Comparison of ENCODE assay signal across 32 cellular contexts in the genomic region with DNA sequence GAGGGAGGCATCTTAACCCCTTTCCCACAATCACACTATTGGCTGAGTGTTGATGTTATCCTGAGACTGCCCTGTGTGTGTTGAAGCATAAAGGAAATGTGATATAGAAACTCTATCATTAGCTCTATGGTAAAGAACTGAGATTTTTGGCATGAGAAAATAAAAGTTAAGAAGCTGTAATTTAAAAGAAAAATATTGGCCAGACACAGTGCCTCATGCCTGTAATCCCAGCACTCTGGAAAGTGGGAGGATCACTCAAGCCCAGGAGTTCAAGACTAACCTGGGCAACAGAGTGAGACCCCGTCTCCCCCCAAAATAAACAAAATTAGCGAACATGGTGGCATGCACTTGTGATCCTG. TPM values are rescaled to one million over a fixed set of nuclear protein-coding genes. Genes with fewer than 3 reads are reported as not detected.
"Had no signal": no experiment of that assay in that cellular context is flagged by ENCODE, and none has a peak within 500 bp of the region (broad histone marks: within the 10 kb centered on the region; RNA-seq: fewer than 3 reads in every experiment).

No MANE protein-coding gene starts in this region.

- H2AFZ ChIP-seq: PC-9 had no signal

- H3K36me3 Mint-ChIP-seq: activated CD8-positive, alpha-beta memory T cell treated with anti-CD3 and anti-CD28 coated beads, Interleukin-2, amount 10 ng/mL, durations not matched to agents 7 days and 5 days; activated naive CD4-positive, alpha-beta T cell treated with anti-CD3 and anti-CD28 coated beads, Interleukin-2, amount 10 ng/mL, durations not matched to agents 7 days and 5 days; activated naive CD8-positive, alpha-beta T cell had no signal

- H3K4me2 ChIP-seq: PC-9 had no signal

- DNase-seq: activated CD4-positive, alpha-beta memory T cell treated with anti-CD3 and anti-CD28 coated beads, Interleukin-2, amount 10 ng/mL, durations not matched to agents 7 days and 5 days; activated CD4-positive, alpha-beta T cell treated with anti-CD3 and anti-CD28 coated beads for 1 hour; activated CD4-positive, alpha-beta T cell treated with anti-CD3 and anti-CD28 coated beads for 48 hours; activated CD4-positive, CD25-positive, alpha-beta regulatory T cell; activated CD8-positive, alpha-beta memory T cell treated with anti-CD3 and anti-CD28 coated beads for 24 hours; activated CD8-positive, alpha-beta memory T cell treated with anti-CD3 and anti-CD28 coated beads, Interleukin-2, amount 10 ng/mL, durations not matched to agents 7 days and 5 days; activated CD8-positive, alpha-beta memory T cell treated with anti-CD3 and anti-CD28 coated beads, Interleukin-2, amount 50 U/mL, for 48 hours; activated effector memory CD4-positive, alpha-beta T cell treated with Interleukin-2 at 50 U/mL for 16 hours; activated naive CD4-positive, alpha-beta T cell treated with anti-CD3 and anti-CD28 coated beads, Interleukin-2, amount 10 ng/mL, durations not matched to agents 7 days and 5 days; activated naive CD8-positive, alpha-beta T cell treated with anti-CD3 and anti-CD28 coated beads, Interleukin-2, amount 50 U/mL, for 24 hours; activated T-cell treated with anti-CD3 and anti-CD28 coated beads, Interleukin-2, amount 50 U/mL, for 48 hours; anterior cingulate cortex; brain microvascular endothelial cell; central memory CD4-positive, alpha-beta T cell; Karpas-422; MM.1S; MV-4-11; NCI-H1092; NCI-H1436 treated with DMSO at 0.1 percent for 48 hours; NCI-H1694 treated with DMSO at 0.1 percent for 48 hours; NCI-H2029; NCI-H345; NCI-H524 treated with DMSO at 0.1 percent for 48 hours; NCI-H748 treated with DMSO at 0.1 percent for 48 hours; NK-92 treated with Interleukin-12 subunit alpha and Interleukin-12 subunit beta, amount 100 ng/mL, for 24 hours; PC-9; Right ventricle myocardium superior; T1000; WERI-Rb-1 had no signal

- H3K4me3 ChIP-seq: PC-9 had no signal

- H3K27ac Mint-ChIP-seq: activated CD4-positive, alpha-beta memory T cell treated with anti-CD3 and anti-CD28 coated beads, Interleukin-2, amount 10 ng/mL, durations not matched to agents 7 days and 5 days; activated CD8-positive, alpha-beta memory T cell treated with anti-CD3 and anti-CD28 coated beads, Interleukin-2, amount 10 ng/mL, durations not matched to agents 7 days and 5 days; activated naive CD4-positive, alpha-beta T cell treated with anti-CD3 and anti-CD28 coated beads, Interleukin-2, amount 10 ng/mL, durations not matched to agents 7 days and 5 days; activated naive CD8-positive, alpha-beta T cell; activated naive CD8-positive, alpha-beta T cell treated with anti-CD3 and anti-CD28 coated beads, Interleukin-2, amount 50 U/mL, for 24 hours had no signal

- H3K27ac ChIP-seq: brain microvascular endothelial cell, PC-9, WERI-Rb-1 had no signal

- H3K4me3 Mint-ChIP-seq: activated CD4-positive, alpha-beta memory T cell treated with anti-CD3 and anti-CD28 coated beads, Interleukin-2, amount 10 ng/mL, durations not matched to agents 7 days and 5 days; activated CD8-positive, alpha-beta memory T cell treated with anti-CD3 and anti-CD28 coated beads, Interleukin-2, amount 10 ng/mL, durations not matched to agents 7 days and 5 days; activated naive CD4-positive, alpha-beta T cell treated with anti-CD3 and anti-CD28 coated beads, Interleukin-2, amount 10 ng/mL, durations not matched to agents 7 days and 5 days; activated naive CD8-positive, alpha-beta T cell; activated naive CD8-positive, alpha-beta T cell treated with anti-CD3 and anti-CD28 coated beads, Interleukin-2, amount 50 U/mL, for 24 hours had no signal

- ATAC-seq: activated CD8-positive, alpha-beta memory T cell treated with anti-CD3 and anti-CD28 coated beads, Interleukin-2, amount 10 ng/mL, durations not matched to agents 7 days and 5 days; activated naive CD8-positive, alpha-beta T cell treated with anti-CD3 and anti-CD28 coated beads, Interleukin-2, amount 50 U/mL, for 24 hours had no signal

- H3K36me3 ChIP-seq: brain microvascular endothelial cell, WERI-Rb-1 had no signal

- H3K9me3 Mint-ChIP-seq: activated CD4-positive, alpha-beta memory T cell treated with anti-CD3 and anti-CD28 coated beads, Interleukin-2, amount 10 ng/mL, durations not matched to agents 7 days and 5 days; activated naive CD4-positive, alpha-beta T cell treated with anti-CD3 and anti-CD28 coated beads, Interleukin-2, amount 10 ng/mL, durations not matched to agents 7 days and 5 days; activated naive CD8-positive, alpha-beta T cell treated with anti-CD3 and anti-CD28 coated beads, Interleukin-2, amount 50 U/mL, for 24 hours had no signal

RNA-seq across cellular contexts. Expression of gene RIPK4, which starts 14.2 kb away (rescaled TPM):
- total RNA-seq: activated CD4-positive, alpha-beta memory T cell treated with anti-CD3 and anti-CD28 coated beads, Interleukin-2, amount 10 ng/mL, durations not matched to agents 7 days and 5 days; activated CD8-positive, alpha-beta memory T cell treated with anti-CD3 and anti-CD28 coated beads, Interleukin-2, amount 10 ng/mL, durations not matched to agents 7 days and 5 days; T-helper 1 cell treated with Interleukin-12 subunit alpha and Interleukin-12 subunit beta and Interleukin-4 antibody, amounts not matched to agents 30 ng/mL and 1 ng/mL, for 36 hours; T-helper 2 cell treated with Interferon-gamma antibody and Interleukin-4, amounts not matched to agents 100 ng/mL and 5 ng/mL, for 36 hours had no signal
